In genomic region chr4:145276044-145276443, GRCh38 we compare ENCODE assay signal across 29 cellular contexts.
"Had no signal": no experiment of that assay in that cellular context is flagged by ENCODE, and none has a peak within 500 bp of the region (broad histone marks: within the 10 kb centered on the region; RNA-seq: fewer than 3 reads in every experiment).

No MANE protein-coding gene starts in this region.

- H3K9me3 Mint-ChIP-seq: activated naive CD4-positive, alpha-beta T cell treated with anti-CD3 and anti-CD28 coated beads, Interleukin-2, amount 50 U/mL, for 24 hours; activated naive CD8-positive, alpha-beta T cell treated with anti-CD3 and anti-CD28 coated beads, Interleukin-2, amount 50 U/mL, for 24 hours had no signal

- H3K27ac Mint-ChIP-seq: activated CD8-positive, alpha-beta T cell treated with anti-CD3 and anti-CD28 coated beads, Interleukin-2, amount 10 ng/mL, durations not matched to agents 7 days and 5 days; activated naive CD4-positive, alpha-beta T cell treated with anti-CD3 and anti-CD28 coated beads, Interleukin-2, amount 50 U/mL, for 24 hours; activated naive CD8-positive, alpha-beta T cell treated with anti-CD3 and anti-CD28 coated beads, Interleukin-2, amount 50 U/mL, for 24 hours; T-helper 17 cell; WTC11 had no signal

- H3K36me3 Mint-ChIP-seq: activated naive CD4-positive, alpha-beta T cell treated with anti-CD3 and anti-CD28 coated beads, Interleukin-2, amount 50 U/mL, for 24 hours; WTC11 had no signal

- H3K4me3 ChIP-seq: ascending aorta, body of pancreas, MG63 had no signal

- H3K9me3 ChIP-seq: ascending aorta, body of pancreas, MG63 had no signal

- H3K27ac ChIP-seq: ascending aorta, body of pancreas had no signal

- FAIRE-seq: bronchial epithelial cell, RCC 7860 had no signal

- H3K4me1 ChIP-seq: body of pancreas had no signal

- H3K27me3 ChIP-seq: ascending aorta, body of pancreas, MG63 had no signal

- H3K36me3 ChIP-seq: ascending aorta, MG63 had no signal

- ATAC-seq: activated CD8-positive, alpha-beta T cell treated with anti-CD3 and anti-CD28 coated beads, Interleukin-2, amount 10 ng/mL, durations not matched to agents 7 days and 5 days; activated naive CD8-positive, alpha-beta T cell treated with anti-CD3 and anti-CD28 coated beads, Interleukin-2, amount 50 U/mL, for 24 hours; body of pancreas; PC-3; T-helper 17 cell; WTC11 had no signal

- DNase-seq: activated CD4-positive, alpha-beta T cell treated with anti-CD3 and anti-CD28 coated beads for 48 hours; activated CD4-positive, alpha-beta T cell treated with anti-CD3 and anti-CD28 coated beads, Interleukin-2, amount 50 U/mL, for 4 hours; activated CD4-positive, CD25-positive, alpha-beta regulatory T cell treated with anti-CD3 and anti-CD28 coated beads, Interleukin-2, amount 50 U/mL, for 72 hours; activated CD8-positive, alpha-beta memory T cell treated with anti-CD3 and anti-CD28 coated beads, Interleukin-2, amount 50 U/mL, for 48 hours; activated CD8-positive, alpha-beta T cell treated with anti-CD3 and anti-CD28 coated beads, Interleukin-2, amount 10 ng/mL, durations not matched to agents 7 days and 5 days; activated naive CD4-positive, alpha-beta T cell; activated naive CD8-positive, alpha-beta T cell treated with anti-CD3 and anti-CD28 coated beads, Interleukin-2, amount 50 U/mL, for 24 hours; activated T-cell treated with anti-CD3 and anti-CD28 coated beads, Interleukin-2, amount 50 U/mL, for 1 hour; amniotic stem cell; body of pancreas; central memory CD4-positive, alpha-beta T cell; MG63; MV-4-11; NCI-H1092 treated with DMSO at 0.1 percent for 48 hours; NCI-H1417 treated with DMSO at 0.1 percent for 48 hours; NCI-H1694 treated with DMSO at 0.1 percent for 48 hours; NCI-H2081; NCI-H510A treated with DMSO at 0.1 percent for 48 hours; NCI-H69; NK-92 treated with Interleukin-12 subunit alpha and Interleukin-12 subunit beta, amount 100 ng/mL, for 24 hours; PC-3; SHP77; T-helper 17 cell; T-helper 9 cell had no signal
